24 cellular contexts compared by ENCODE assay signal in the genomic region with DNA sequence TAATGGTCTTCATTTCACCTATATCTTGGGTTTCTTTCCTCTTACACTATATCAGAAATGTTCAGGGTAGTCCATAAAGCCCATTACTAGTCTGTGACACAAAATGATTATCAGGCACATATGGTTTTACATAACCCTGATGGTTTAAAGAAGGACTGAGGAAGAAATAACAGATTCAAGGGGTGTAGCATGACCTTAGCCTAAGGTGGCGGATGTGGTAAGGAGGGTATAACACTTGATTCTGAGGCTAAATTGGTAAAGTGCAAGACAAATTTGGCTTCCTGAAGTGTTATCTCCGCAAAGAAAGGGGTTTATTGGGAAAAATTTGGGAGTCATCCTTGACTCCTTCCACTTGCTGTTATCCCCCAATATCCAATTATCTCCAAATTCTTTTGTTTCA.
"Had no signal": no experiment of that assay in that cellular context is flagged by ENCODE, and none has a peak within 500 bp of the region (broad histone marks: within the 10 kb centered on the region; RNA-seq: fewer than 3 reads in every experiment).

No MANE protein-coding gene starts in this region.

- H3K27me3 Mint-ChIP-seq: stimulated activated memory B cell treated with anti-CD40 and anti-IgM and Interleukin-4, amounts not matched to agents 10 μg/mL and 1 μg/mL and 100 μg/mL, for 72 hours; stimulated activated naive B cell treated with anti-CD40 and anti-IgM and Interleukin-4, amounts not matched to agents 10 μg/mL and 1 μg/mL and 100 μg/mL, for 72 hours; type B pancreatic cell had no signal

- H3K4me1 Mint-ChIP-seq: stimulated activated effector memory CD8-positive, alpha-beta T cell treated with anti-CD3 and anti-CD28 coated beads, Interleukin-12 subunit alpha, Interleukin-12 subunit beta, amount 100 ng/mL, for 72 hours; stimulated activated memory B cell treated with anti-CD40 and anti-IgM and Interleukin-4, amounts not matched to agents 10 μg/mL and 1 μg/mL and 100 μg/mL, for 72 hours; stimulated activated naive B cell treated with anti-CD40 and anti-IgM and Interleukin-4, amounts not matched to agents 10 μg/mL and 1 μg/mL and 100 μg/mL, for 72 hours had no signal

- DNase-seq: stimulated activated CD4-positive, alpha-beta T cell treated with anti-CD3 and anti-CD28 coated beads, Interleukin-2, amount 100 ng/mL, for 48 hours; stimulated activated CD4-positive, alpha-beta T cell treated with anti-CD3 and anti-CD28 coated beads, Interleukin-4, amount 100 ng/mL, for 1 hour; stimulated activated CD4-positive, alpha-beta T cell treated with anti-CD3 and anti-CD28 coated beads, Interleukin-4, amount 100 ng/mL, for 24 hours; stimulated activated CD4-positive, alpha-beta T cell treated with anti-CD3 and anti-CD28 coated beads, Interleukin-4, amount 100 ng/mL, for 4 hours; stimulated activated CD8-positive, alpha-beta memory T cell treated with anti-CD3 and anti-CD28 coated beads, Interleukin-4, amount 100 ng/mL, for 48 hours; stimulated activated naive B cell treated with anti-CD40 and anti-IgM and Interleukin-4, amounts not matched to agents 10 μg/mL and 1 μg/mL and 100 μg/mL, for 72 hours; stimulated activated naive CD4-positive, alpha-beta T cell; stimulated activated naive CD4-positive, alpha-beta T cell treated with Interleukin-2 at 50 U/mL for 16 hours; stimulated activated naive CD8-positive, alpha-beta T cell treated with anti-CD3 and anti-CD28 coated beads, Interleukin-15, amount 100 ng/mL, for 72 hours; stimulated activated naive CD8-positive, alpha-beta T cell treated with anti-CD3 and anti-CD28 coated beads, Interleukin-15, Interleukin-2, amounts not matched to agents 100 U/mL and 50 U/mL, for 24 hours; stomach; substantia nigra; testis; thyroid gland; tibial artery; transverse colon; trophoblast cell; upper lobe of left lung; upper lobe of right lung; uterus had no signal

- H3K36me3 Mint-ChIP-seq: stimulated activated effector memory CD8-positive, alpha-beta T cell treated with anti-CD3 and anti-CD28 coated beads, Interleukin-12 subunit alpha, Interleukin-12 subunit beta, amount 100 ng/mL, for 72 hours; stimulated activated memory B cell treated with anti-CD40 and anti-IgM and Interleukin-4, amounts not matched to agents 10 μg/mL and 1 μg/mL and 100 μg/mL, for 72 hours; stimulated activated naive B cell treated with anti-CD40 and anti-IgM and Interleukin-4, amounts not matched to agents 10 μg/mL and 1 μg/mL and 100 μg/mL, for 72 hours; type B pancreatic cell had no signal

- H3K27ac Mint-ChIP-seq: stimulated activated effector memory CD8-positive, alpha-beta T cell treated with anti-CD3 and anti-CD28 coated beads, Interleukin-12 subunit alpha, Interleukin-12 subunit beta, amount 100 ng/mL, for 72 hours; stimulated activated memory B cell treated with anti-CD40 and anti-IgM and Interleukin-4, amounts not matched to agents 10 μg/mL and 1 μg/mL and 100 μg/mL, for 72 hours; stimulated activated naive B cell treated with anti-CD40 and anti-IgM and Interleukin-4, amounts not matched to agents 10 μg/mL and 1 μg/mL and 100 μg/mL, for 72 hours; stimulated activated naive CD8-positive, alpha-beta T cell treated with anti-CD3 and anti-CD28 coated beads, Interleukin-15, amount 100 ng/mL, for 72 hours; stimulated activated naive CD8-positive, alpha-beta T cell treated with anti-CD3 and anti-CD28 coated beads, Interleukin-15, Interleukin-2, amounts not matched to agents 100 ng/mL and 50 ng/mL, for 24 hours; type B pancreatic cell had no signal

- ATAC-seq: stimulated activated effector memory CD8-positive, alpha-beta T cell treated with anti-CD3 and anti-CD28 coated beads, Interleukin-12 subunit alpha, Interleukin-12 subunit beta, amount 100 ng/mL, for 72 hours; stimulated activated memory B cell treated with anti-CD40 and anti-IgM and Interleukin-4, amounts not matched to agents 10 μg/mL and 1 μg/mL and 100 μg/mL, for 72 hours; stimulated activated naive B cell treated with anti-CD40 and anti-IgM and Interleukin-4, amounts not matched to agents 10 μg/mL and 1 μg/mL and 100 μg/mL, for 72 hours; stimulated activated naive CD8-positive, alpha-beta T cell treated with anti-CD3 and anti-CD28 coated beads, Interleukin-15, amount 100 ng/mL, for 72 hours; stimulated activated naive CD8-positive, alpha-beta T cell treated with anti-CD3 and anti-CD28 coated beads, Interleukin-15, Interleukin-2, amounts not matched to agents 100 U/mL and 50 U/mL, for 24 hours; upper lobe of right lung had no signal

- H3K4me3 Mint-ChIP-seq: stimulated activated effector memory CD8-positive, alpha-beta T cell treated with anti-CD3 and anti-CD28 coated beads, Interleukin-12 subunit alpha, Interleukin-12 subunit beta, amount 100 ng/mL, for 72 hours; stimulated activated memory B cell treated with anti-CD40 and anti-IgM and Interleukin-4, amounts not matched to agents 10 μg/mL and 1 μg/mL and 100 μg/mL, for 72 hours; stimulated activated naive B cell treated with anti-CD40 and anti-IgM and Interleukin-4, amounts not matched to agents 10 μg/mL and 1 μg/mL and 100 μg/mL, for 72 hours; stimulated activated naive CD8-positive, alpha-beta T cell treated with anti-CD3 and anti-CD28 coated beads, Interleukin-15, amount 100 ng/mL, for 72 hours; stimulated activated naive CD8-positive, alpha-beta T cell treated with anti-CD3 and anti-CD28 coated beads, Interleukin-15, Interleukin-2, amounts not matched to agents 100 ng/mL and 50 ng/mL, for 24 hours; type B pancreatic cell had no signal

- H3K9me3 Mint-ChIP-seq: stimulated activated effector memory CD8-positive, alpha-beta T cell treated with anti-CD3 and anti-CD28 coated beads, Interleukin-12 subunit alpha, Interleukin-12 subunit beta, amount 100 ng/mL, for 72 hours; stimulated activated memory B cell treated with anti-CD40 and anti-IgM and Interleukin-4, amounts not matched to agents 10 μg/mL and 1 μg/mL and 100 μg/mL, for 72 hours; stimulated activated naive B cell treated with anti-CD40 and anti-IgM and Interleukin-4, amounts not matched to agents 10 μg/mL and 1 μg/mL and 100 μg/mL, for 72 hours; stimulated activated naive CD8-positive, alpha-beta T cell treated with anti-CD3 and anti-CD28 coated beads, Interleukin-15, amount 100 ng/mL, for 72 hours; stimulated activated naive CD8-positive, alpha-beta T cell treated with anti-CD3 and anti-CD28 coated beads, Interleukin-15, Interleukin-2, amounts not matched to agents 100 ng/mL and 50 ng/mL, for 24 hours; type B pancreatic cell had no signal
